In the genomic region with DNA sequence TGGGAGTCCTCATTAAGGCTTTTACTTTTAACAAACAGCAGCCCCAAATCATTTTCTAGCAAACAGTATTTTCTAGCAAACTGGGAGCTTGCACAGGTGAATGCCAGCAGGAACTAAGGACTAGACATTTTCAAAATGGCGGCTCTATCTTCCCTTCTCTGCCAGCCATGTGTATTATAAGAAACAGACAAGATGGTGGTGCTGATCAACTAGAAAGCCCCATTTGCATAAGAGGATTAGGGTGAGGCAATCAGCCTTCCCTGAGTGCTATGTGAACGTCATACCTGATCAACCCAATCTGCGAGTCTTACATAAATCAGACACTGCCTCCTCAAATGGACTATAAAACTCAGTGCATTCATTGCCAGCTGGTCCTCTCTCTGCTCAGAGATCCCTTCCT, we compare ENCODE assay signal across 1 cellular context.
TF ChIP-seq lines count a peak whose summit lies in the region.

No MANE protein-coding gene starts in this region.

TF ChIP-seq in H1, 55 proteins besides CTCF, POLR2A, EP300 and RAD21:
- TF ChIP-seq POLR2AphosphoS5 (IDR thresholded peaks at IDR 0.05; ENCODE audit: low read depth, low read length) (no peak), CEBPB (IDR thresholded peaks at IDR 0.05; ENCODE audit: low read depth, low read length) (peak; percentile 43; the same call in 1 of the 2 replicates), YY1 (IDR thresholded peaks at IDR 0.05; ENCODE audit: low read depth, low read length) (peak; percentile 62; the same call in 1 of the 2 replicates), KDM4A (IDR thresholded peaks at IDR 0.05; ENCODE audit: low read depth, low read length, severe bottlenecking) (no peak)
